In genomic region chr20:18496740-18497592, GRCh38 we compare ENCODE assay signal across 1 cellular context.
TF ChIP-seq lines count a peak whose summit lies in the region.

Gene RBBP9, minus strand, starts transcription at chr20:18497225. Its CDS starts 58 bp downstream, at chr20:18497167.

TF ChIP-seq in WTC11, 78 proteins besides CTCF, POLR2A, EP300 and RAD21 (continued from another document):
- TF ChIP-seq PRDM15 (CRISPR knock-in tag; IDR thresholded peaks at IDR 0.05) (no peak), FOXP1 (CRISPR knock-in tag; IDR thresholded peaks at IDR 0.05; ENCODE audit: borderline replicate concordance) (peak; percentile 52; the same call in 1 of the 2 replicates), ZNF219 (CRISPR knock-in tag; IDR thresholded peaks at IDR 0.05; ENCODE audit: borderline replicate concordance) (no peak), CREM (CRISPR knock-in tag; IDR thresholded peaks at IDR 0.05) (no peak; the same call in 1 of the 2 replicates), ATF2 (CRISPR knock-in tag; IDR thresholded peaks at IDR 0.05; ENCODE audit: borderline replicate concordance, low read depth) (no peak), ELF4 (CRISPR knock-in tag; IDR thresholded peaks at IDR 0.05; ENCODE audit: low read depth) (no peak), ETV6 (CRISPR knock-in tag; IDR thresholded peaks at IDR 0.05) (peak; percentile 76; the same call in 1 of the 2 replicates), ZMAT4 (CRISPR knock-in tag; IDR thresholded peaks at IDR 0.05) (no peak), SMAD4 (CRISPR knock-in tag; IDR thresholded peaks at IDR 0.05) (no peak), ZNF317 (CRISPR knock-in tag; IDR thresholded peaks at IDR 0.05; ENCODE audit: borderline replicate concordance, low read depth) (no peak), SP1 (CRISPR knock-in tag; conservative IDR thresholded peaks at IDR 0.05) (peak; percentile 58; the same call in 1 of the 2 replicates), GRHL2 (CRISPR knock-in tag; IDR thresholded peaks at IDR 0.05; ENCODE audit: insufficient replicate concordance, severe bottlenecking) (no peak), JAZF1 (CRISPR knock-in tag; IDR thresholded peaks at IDR 0.05) (no peak), MAX (CRISPR knock-in tag; IDR thresholded peaks at IDR 0.05) (0 out of 2 replicates have a peak, but pooled peaks have one; percentile 22), ZNF396 (CRISPR knock-in tag; IDR thresholded peaks at IDR 0.05; ENCODE audit: borderline replicate concordance) (no peak), GABPB1 (CRISPR knock-in tag; IDR thresholded peaks at IDR 0.05) (peak; percentile 81), ZNF671 (CRISPR knock-in tag; IDR thresholded peaks at IDR 0.05) (no peak)
